Comparison of ENCODE assay signal across 8 cellular contexts in genomic region chr10:95183451-95184230, GRCh38. TPM values are rescaled to one million over a fixed set of nuclear protein-coding genes. Genes with fewer than 3 reads are reported as not detected.
DNase-seq lines count a peak whose midpoint lies in the region; ATAC-seq lines count a peak whose summit lies in the region.

No MANE protein-coding gene starts in this region.

- ATAC-seq in GM19023 (IDR thresholded peaks at IDR 0.05; ENCODE audit: unreplicated experiment) (peak; percentile 97), HG03159 (IDR thresholded peaks at IDR 0.05; ENCODE audit: unreplicated experiment) (peak; percentile 93)

- H3K4me1 Mint-ChIP-seq in activated CD4-positive, alpha-beta memory T cell treated with anti-CD3 and anti-CD28 coated beads for 36 hours (ENCODE audit: low read depth) = peaks cover 6% of the 10 kb centered on the region

- H3K9me3 Mint-ChIP-seq in activated CD4-positive, alpha-beta memory T cell treated with anti-CD3 and anti-CD28 coated beads for 36 hours = no peaks in the 10 kb centered on the region

- intact Hi-C loops in activated CD4-positive, alpha-beta memory T cell treated with anti-CD3 and anti-CD28 coated beads for 36 hours (cut with micrococcal nuclease) = loop anchor here (1.0 to 5.0 kb wide), 3 partner anchors 51 to 180 kb away; no protein-coding TSS in a partner anchor

- POLR2A ChIA-PET in activated CD4-positive, alpha-beta memory T cell treated with anti-CD3 and anti-CD28 coated beads for 36 hours (lab: Charles Lee) = no interaction called here

- peak; percentile 97 for DNase-seq in AG20443 (ENCODE audit: low spot score)
- peak; percentile 19 for DNase-seq in NCI-H526 treated with DMSO at 0.1 percent for 48 hours (lab: John Stamatoyannopoulos, UW)
- DNase-seq in activated CD4-positive, alpha-beta memory T cell treated with anti-CD3 and anti-CD28 coated beads for 36 hours = peak; percentile 82
- DNase-seq in effector CD4-positive, alpha-beta T cell = peak; percentile 32
- DNase-seq in medulla oblongata (ENCODE audit: extremely low spot score) = peak; percentile 77
- DNase-seq in stimulated activated CD8-positive, alpha-beta memory T cell treated with anti-CD3 and anti-CD28 coated beads, Interleukin-12 subunit alpha, Interleukin-12 subunit beta, amount 100 ng/mL, for 1 hour (ENCODE audit: low read depth) = peak; percentile 24

- H3K36me3 Mint-ChIP-seq in activated CD4-positive, alpha-beta memory T cell treated with anti-CD3 and anti-CD28 coated beads for 36 hours = no peaks in the 10 kb centered on the region

- peaks cover 25% of the 10 kb centered on the region for H3K27me3 Mint-ChIP-seq in activated CD4-positive, alpha-beta memory T cell treated with anti-CD3 and anti-CD28 coated beads for 36 hours

- peak overlapping the region; percentile 63 for H3K4me3 Mint-ChIP-seq in activated CD4-positive, alpha-beta memory T cell treated with anti-CD3 and anti-CD28 coated beads for 36 hours

- CTCF ChIA-PET in activated CD4-positive, alpha-beta memory T cell treated with anti-CD3 and anti-CD28 coated beads for 36 hours (lab: Charles Lee) = interaction anchor here (0.7 to 4.6 kb wide), 8 partner anchors 10 to 195 kb away, joined by 3 to 28 read pairs (median 10); partner anchors contain the start of gene ACSM6

- H3K27ac Mint-ChIP-seq in activated CD4-positive, alpha-beta memory T cell treated with anti-CD3 and anti-CD28 coated beads for 36 hours = no peak overlapping the region

RNA-seq across cellular contexts. Expression of gene ACSM6, which starts 10.4 kb away (rescaled TPM):
- total RNA-seq in activated CD4-positive, alpha-beta memory T cell treated with anti-CD3 and anti-CD28 coated beads for 36 hours = not detected

Comparison
In these comparisons a context has a peak if more than half of its experiments do, and no peak if none do; other contexts are left out.
1. Peak in every context shown above with its lines: DNase-seq and ATAC-seq.
2. DNase-seq: peak in every context shown above with its lines; median percentile 97 in AG20443; 82 in activated CD4-positive, alpha-beta memory T cell treated with anti-CD3 and anti-CD28 coated beads for 36 hours; 77 in medulla oblongata; 32 in effector CD4-positive, alpha-beta T cell; 24 in stimulated activated CD8-positive, alpha-beta memory T cell treated with anti-CD3 and anti-CD28 coated beads, Interleukin-12 subunit alpha, Interleukin-12 subunit beta, amount 100 ng/mL, for 1 hour; 19 in NCI-H526 treated with DMSO at 0.1 percent for 48 hours.